ENCODE assay signal across 30 cellular contexts in genomic region chr4:102452854-102453253, GRCh38.
"Had no signal": no experiment of that assay in that cellular context is flagged by ENCODE, and none has a peak within 500 bp of the region (broad histone marks: within the 10 kb centered on the region; RNA-seq: fewer than 3 reads in every experiment).

No MANE protein-coding gene starts in this region.

- H3K4me3 ChIP-seq: adrenal gland, body of pancreas, breast epithelium, Peyer's patch had no signal

- H3K9ac ChIP-seq: KMS-11 had no signal

- DNase-seq: activated CD4-positive, alpha-beta memory T cell treated with anti-CD3 and anti-CD28 coated beads for 36 hours; activated CD4-positive, alpha-beta T cell treated with anti-CD3 and anti-CD28 coated beads, Interleukin-2, amount 10 ng/mL, durations not matched to agents 7 days and 5 days; activated effector memory CD4-positive, alpha-beta T cell treated with Interleukin-2 at 50 U/mL for 16 hours; activated naive CD4-positive, alpha-beta T cell treated with anti-CD3 and anti-CD28 coated beads, Interleukin-2, amount 10 ng/mL, durations not matched to agents 7 days and 5 days; activated naive CD8-positive, alpha-beta T cell treated with anti-CD3 and anti-CD28 coated beads, Interleukin-2, amount 10 ng/mL, durations not matched to agents 7 days and 5 days; activated T-cell treated with anti-CD3 and anti-CD28 coated beads, Interleukin-2, amount 50 U/mL, for 1 hour; adrenal gland; body of pancreas; NCI-H1092 treated with DMSO at 0.1 percent for 48 hours; NCI-H1417; NCI-H146; NCI-H187; NCI-H2029 treated with DMSO at 0.1 percent for 48 hours; NCI-H2107; NCI-H2171; NCI-H510A; NCI-H526; NCI-H748 treated with DMSO at 0.1 percent for 48 hours; NK-92 treated with Interleukin-12 subunit alpha and Interleukin-12 subunit beta, amount 100 ng/mL, for 24 hours; PC-3; Peyer's patch; SW 1271; T-helper 1 cell had no signal

- H3K27ac ChIP-seq: adrenal gland, body of pancreas, breast epithelium, KMS-11, Peyer's patch, RWPE1 had no signal

- H3K27ac Mint-ChIP-seq: activated CD4-positive, alpha-beta memory T cell treated with anti-CD3 and anti-CD28 coated beads for 36 hours; activated CD4-positive, alpha-beta T cell treated with anti-CD3 and anti-CD28 coated beads, Interleukin-2, amount 10 ng/mL, durations not matched to agents 7 days and 5 days; activated naive CD4-positive, alpha-beta T cell treated with anti-CD3 and anti-CD28 coated beads, Interleukin-2, amount 10 ng/mL, durations not matched to agents 7 days and 5 days; activated naive CD8-positive, alpha-beta T cell treated with anti-CD3 and anti-CD28 coated beads, Interleukin-2, amount 10 ng/mL, durations not matched to agents 7 days and 5 days; activated T-helper 1 cell treated with anti-CD3 and anti-CD28 coated beads, Interleukin-12 subunit alpha, Interleukin-12 subunit beta, Interleukin-2, Interleukin-4 antibody, amounts not matched to agents 30 ng/mL and 10 ng/mL and 1 ng/mL, durations not matched to agents 14 hours and 24 hours and 36 hours had no signal

- H3K4me1 ChIP-seq: adrenal gland, body of pancreas, breast epithelium, Peyer's patch had no signal

- H3K4me2 ChIP-seq: KMS-11 had no signal

- FAIRE-seq: astrocyte, TTC549 had no signal

- H3K27me3 Mint-ChIP-seq: activated CD4-positive, alpha-beta memory T cell treated with anti-CD3 and anti-CD28 coated beads for 36 hours; activated naive CD8-positive, alpha-beta T cell treated with anti-CD3 and anti-CD28 coated beads, Interleukin-2, amount 10 ng/mL, durations not matched to agents 7 days and 5 days had no signal

- H3K4me3 Mint-ChIP-seq: activated CD4-positive, alpha-beta memory T cell treated with anti-CD3 and anti-CD28 coated beads for 36 hours; activated CD4-positive, alpha-beta T cell treated with anti-CD3 and anti-CD28 coated beads, Interleukin-2, amount 10 ng/mL, durations not matched to agents 7 days and 5 days; activated naive CD4-positive, alpha-beta T cell treated with anti-CD3 and anti-CD28 coated beads, Interleukin-2, amount 10 ng/mL, durations not matched to agents 7 days and 5 days; activated naive CD8-positive, alpha-beta T cell treated with anti-CD3 and anti-CD28 coated beads, Interleukin-2, amount 10 ng/mL, durations not matched to agents 7 days and 5 days; activated T-helper 1 cell treated with anti-CD3 and anti-CD28 coated beads, Interleukin-12 subunit alpha, Interleukin-12 subunit beta, Interleukin-2, Interleukin-4 antibody, amounts not matched to agents 30 ng/mL and 10 ng/mL and 1 ng/mL, durations not matched to agents 14 hours and 24 hours and 36 hours had no signal

- H3K9me3 ChIP-seq: adrenal gland, body of pancreas, breast epithelium, Peyer's patch had no signal

- H3K36me3 ChIP-seq: adrenal gland, breast epithelium, Peyer's patch had no signal

- ATAC-seq: body of pancreas, PC-3, Right ventricle myocardium inferior had no signal

- H3K27me3 ChIP-seq: adrenal gland, body of pancreas, breast epithelium, Peyer's patch had no signal

- H3K9me3 Mint-ChIP-seq: activated CD4-positive, alpha-beta memory T cell treated with anti-CD3 and anti-CD28 coated beads for 36 hours; activated CD4-positive, alpha-beta T cell treated with anti-CD3 and anti-CD28 coated beads, Interleukin-2, amount 10 ng/mL, durations not matched to agents 7 days and 5 days; activated naive CD4-positive, alpha-beta T cell treated with anti-CD3 and anti-CD28 coated beads, Interleukin-2, amount 10 ng/mL, durations not matched to agents 7 days and 5 days; activated T-helper 1 cell treated with anti-CD3 and anti-CD28 coated beads, Interleukin-12 subunit alpha, Interleukin-12 subunit beta, Interleukin-2, Interleukin-4 antibody, amounts not matched to agents 30 ng/mL and 10 ng/mL and 1 ng/mL, durations not matched to agents 14 hours and 24 hours and 36 hours had no signal

- H3K36me3 Mint-ChIP-seq: activated CD4-positive, alpha-beta memory T cell treated with anti-CD3 and anti-CD28 coated beads for 36 hours had no signal
